In genomic region chr17:10699861-10700260, GRCh38 we compare ENCODE assay signal across 13 cellular contexts. TPM values are rescaled to one million over a fixed set of nuclear protein-coding genes. Genes with fewer than 3 reads are reported as not detected.
DNase-seq lines count a peak whose midpoint lies in the region; ATAC-seq, FAIRE-seq and TF ChIP-seq lines count a peak whose summit lies in the region.
"Had no signal": no experiment of that assay in that cellular context is flagged by ENCODE, and none has a peak within 500 bp of the region (broad histone marks: within the 10 kb centered on the region; RNA-seq: fewer than 3 reads in every experiment).

No MANE protein-coding gene starts in this region.

- DNase-seq in GM12891 (ENCODE audit: insufficient read length, low spot score) (no peak), lung microvascular endothelial cell (ENCODE audit: low read depth in 2 of 2) (peak; percentile 2 to 27), HepG2 (ENCODE audit: low spot score) (no peak), NCI-H1436 (lab: John Stamatoyannopoulos, UW) (no peak), NCI-H748 treated with DMSO at 0.1 percent for 48 hours (lab: John Stamatoyannopoulos, UW) (no peak), NCI-H2081 (lab: John Stamatoyannopoulos, UW) (no peak)
- DNase-seq in activated CD8-positive, alpha-beta T cell treated with anti-CD3 and anti-CD28 coated beads, Interleukin-2, amount 10 ng/mL, durations not matched to agents 7 days and 5 days = peak; percentile 41
- DNase-seq: aorta, right cardiac atrium, uterus had no signal

- H3K4me1 Mint-ChIP-seq in activated CD8-positive, alpha-beta T cell treated with anti-CD3 and anti-CD28 coated beads, Interleukin-2, amount 10 ng/mL, durations not matched to agents 7 days and 5 days (ENCODE audit: low read depth) = peaks cover 54% of the 10 kb centered on the region

- H3K27me3 ChIP-seq in BLaER1 (no peaks in the 10 kb centered on the region), HepG2 (ENCODE audit: control insufficient read depth in 1 of 2, insufficient read depth in 2 of 2, low read length in 2 of 2) (no peaks in the 10 kb centered on the region; a peak in 1 of 5 replicates)
- H3K27me3 ChIP-seq: uterus had no signal

- H4K20me1 ChIP-seq in BLaER1 = peaks cover 37% of the 10 kb centered on the region
- H4K20me1 ChIP-seq in HepG2 (ENCODE audit: insufficient read depth, low read length) = no peaks in the 10 kb centered on the region

- peak; percentile 56 for FAIRE-seq in GM12891 (lab: Jason Lieb, UNC)
- no peak for FAIRE-seq in HepG2 (lab: Jason Lieb, UNC)

- H3K36me3 Mint-ChIP-seq in activated CD8-positive, alpha-beta T cell treated with anti-CD3 and anti-CD28 coated beads, Interleukin-2, amount 10 ng/mL, durations not matched to agents 7 days and 5 days (ENCODE audit: low read depth) = peaks cover 42% of the 10 kb centered on the region

- peak overlapping the region; percentile 98 for H3K4me3 ChIP-seq in BLaER1
- H3K4me3 ChIP-seq in HepG2 (replicated peaks in 1 of 3; ENCODE audit: insufficient read depth in 1 of 3, low read depth in 2 of 3, low read length in 3 of 3) = no peak overlapping the region
- H3K4me3 ChIP-seq: uterus had no signal

- TF ChIP-seq POLR2A in GM12891 (IDR thresholded peaks at IDR 0.05; ENCODE audit: low read depth, low read length) = no peak
- TF ChIP-seq POLR2A in HepG2 (IDR thresholded peaks at IDR 0.05; ENCODE audit: insufficient read depth in 1 of 2, low read depth in 2 of 2, low read length in 2 of 2) = no peak

- H3K9me3 ChIP-seq in BLaER1 (no peaks in the 10 kb centered on the region), HepG2 (ENCODE audit: low read length) (no peaks in the 10 kb centered on the region)
- H3K9me3 ChIP-seq: uterus had no signal

- BruUV-seq in HepG2 (replicated peaks; lab: Mats Ljungman, UMichigan) = no TSS peak

- peaks cover 26% of the 10 kb centered on the region for H3K79me2 ChIP-seq in HepG2 (ENCODE audit: insufficient read depth, low read length)

- H3K4me1 ChIP-seq in BLaER1 (peaks cover 67% of the 10 kb centered on the region), HepG2 (ENCODE audit: insufficient read depth, low read length) (peaks cover 19% of the 10 kb centered on the region)
- H3K4me1 ChIP-seq: uterus had no signal

- no peak overlapping the region for H2AFZ ChIP-seq in HepG2 (ENCODE audit: low read length)

- peak overlapping the region; percentile 75 for H3K4me3 Mint-ChIP-seq in activated CD8-positive, alpha-beta T cell treated with anti-CD3 and anti-CD28 coated beads, Interleukin-2, amount 10 ng/mL, durations not matched to agents 7 days and 5 days

- peak overlapping the region; percentile 94 for H3K27ac Mint-ChIP-seq in activated CD8-positive, alpha-beta T cell treated with anti-CD3 and anti-CD28 coated beads, Interleukin-2, amount 10 ng/mL, durations not matched to agents 7 days and 5 days

- ATAC-seq in activated CD8-positive, alpha-beta T cell treated with anti-CD3 and anti-CD28 coated beads, Interleukin-2, amount 10 ng/mL, durations not matched to agents 7 days and 5 days = peak; percentile 15
- no peak for ATAC-seq in HepG2
- ATAC-seq: HCT116, Panc1, right cardiac atrium had no signal

- H3K4me2 ChIP-seq in BLaER1 (peak overlapping the region; percentile 89), HepG2 (ENCODE audit: low read depth, low read length) (no peak overlapping the region)

- peaks cover 22% of the 10 kb centered on the region for H3K36me3 ChIP-seq in BLaER1
- peaks cover 3 to 6% of the 10 kb centered on the region in 2 experiments; a peak in 2 of 5 replicates for H3K36me3 ChIP-seq in HepG2 (replicated peaks in 1 of 2; ENCODE audit: control insufficient read depth in 1 of 2, insufficient read depth in 2 of 2, low read length in 2 of 2)
- H3K36me3 ChIP-seq: uterus had no signal

- in situ Hi-C loops in HepG2 (cut with HindIII; ENCODE audit: extremely low pct_ligation_motif_present, low pct_unique_long_range_greater_than_20kb) = no loop called here

- WGBS in HepG2 (ENCODE audit: low lambda C conversion rate) = 100% methylated on average over 1 of the region's 1 CpG

- TF ChIP-seq RAD21 in HepG2 (CRISPR knock-in tag; IDR thresholded peaks at IDR 0.05) = no peak

- TF ChIP-seq EP300 in HepG2 (IDR thresholded peaks at IDR 0.05; ENCODE audit: low read depth in 2 of 2, low read length in 2 of 2) = no peak
- TF ChIP-seq EP300 in HepG2 (CRISPR knock-in tag; IDR thresholded peaks at IDR 0.05; ENCODE audit: borderline replicate concordance) = no peak

- no peaks in the 10 kb centered on the region for H3K9me3 Mint-ChIP-seq in activated CD8-positive, alpha-beta T cell treated with anti-CD3 and anti-CD28 coated beads, Interleukin-2, amount 10 ng/mL, durations not matched to agents 7 days and 5 days (ENCODE audit: insufficient read depth)

- CTCF ChIA-PET in activated CD8-positive, alpha-beta T cell treated with anti-CD3 and anti-CD28 coated beads, Interleukin-2, amount 10 ng/mL, durations not matched to agents 7 days and 5 days (lab: Charles Lee) = interaction anchor here (0.6 to 2.4 kb wide), 5 partner anchors 16 to 82 kb away, joined by 4 to 14 read pairs (median 4); partner anchors contain the start of gene TMEM220
- CTCF ChIA-PET in HepG2 (lab: Yijun Ruan, JAX; ENCODE audit: low intra/inter-chr PET ratio, low total read pairs) = no interaction called here

- POLR2A ChIA-PET in activated CD8-positive, alpha-beta T cell treated with anti-CD3 and anti-CD28 coated beads, Interleukin-2, amount 10 ng/mL, durations not matched to agents 7 days and 5 days (lab: Charles Lee) = no interaction called here
- POLR2A ChIA-PET in HepG2 (lab: Yijun Ruan, JAX) = interaction anchor here (0.8 kb wide), 1 partner anchor 31 kb away, joined by 4 read pairs; no protein-coding TSS in a partner anchor

- H3K27me3 Mint-ChIP-seq in activated CD8-positive, alpha-beta T cell treated with anti-CD3 and anti-CD28 coated beads, Interleukin-2, amount 10 ng/mL, durations not matched to agents 7 days and 5 days (ENCODE audit: low read depth) = no peaks in the 10 kb centered on the region

- H3K27ac ChIP-seq in BLaER1 (peak overlapping the region; percentile 97), HepG2 (ENCODE audit: extremely low read length, insufficient read depth, low read length) (no peak overlapping the region)
- H3K27ac ChIP-seq: uterus had no signal

- intact Hi-C loops in HepG2 (cut with micrococcal nuclease; ENCODE audit: unreplicated experiment) = loop anchor here (5.0 kb wide), 1 partner anchor 32 kb away; the partner anchor contains the start of gene TMEM220

- H3K9ac ChIP-seq in BLaER1 = peak overlapping the region; percentile 96
- H3K9ac ChIP-seq in HepG2 (ENCODE audit: insufficient read depth, low read depth, low read length) = no peak overlapping the region

- TF ChIP-seq CTCF in HepG2 (CRISPR knock-in tag; IDR thresholded peaks at IDR 0.05) = no peak

RNA-seq across cellular contexts. Expression of gene ADPRM, which starts 2.5 kb away (rescaled TPM):
- polyA plus RNA-seq in GM12891 (2012; ENCODE audit: low read depth, missing spikeins) = 11.7 TPM
- total RNA-seq in activated CD8-positive, alpha-beta T cell treated with anti-CD3 and anti-CD28 coated beads, Interleukin-2, amount 10 ng/mL, durations not matched to agents 7 days and 5 days = 10 to 100 TPM; 10.3 to 10.4 TPM
- total RNA-seq in lung microvascular endothelial cell = 10.0 and 10.7 TPM in 2 replicates
- 5.6 and 5.9 TPM in 2 replicates for total RNA-seq in HepG2 (2016; rRNA removed; fragmentation: Illumina TruSeq; extraction: Trizol)
- total RNA-seq in HepG2 (2016; cell fraction: cytosol; rRNA removed; fragmentation: Illumina TruSeq; extraction: Trizol; ENCODE audit: low read depth) = 2.8 and 3.3 TPM in 2 replicates
- total RNA-seq in HepG2 (2016; cell fraction: insoluble cytoplasmic fraction; rRNA removed; fragmentation: Illumina TruSeq; extraction: Trizol) = 4.9 and 6.3 TPM in 2 replicates
- 6.2 and 6.3 TPM in 2 replicates for total RNA-seq in HepG2 (2016; cell fraction: membrane; rRNA removed; fragmentation: Illumina TruSeq; extraction: Trizol)
- 3.9 and 4.2 TPM in 2 replicates for total RNA-seq in HepG2 (2016; cell fraction: nucleus; rRNA removed; fragmentation: Illumina TruSeq; extraction: Trizol)
- polyA plus RNA-seq in HepG2 (2011; rRNA removed) = 7.9 and 10.8 TPM in 2 replicates
- 5.5 and 8.7 TPM in 2 replicates for polyA plus RNA-seq in HepG2 (2011; cell fraction: cytosol; rRNA removed)
- polyA plus RNA-seq in HepG2 (2011; cell fraction: nucleus; rRNA removed) = 2.3 and 3.2 TPM in 2 replicates
- polyA plus RNA-seq in HepG2 (2012) = 10.1 and 12.1 TPM in 2 replicates
- polyA plus RNA-seq in HepG2 (2016; cell fraction: cytosol; fragmentation: Illumina TruSeq; extraction: Trizol; ENCODE audit: low read depth) = 2.8 and 3.1 TPM in 2 replicates
- 6.1 and 6.3 TPM in 2 replicates for polyA plus RNA-seq in HepG2 (2016; cell fraction: insoluble cytoplasmic fraction; fragmentation: Illumina TruSeq; extraction: Trizol; ENCODE audit: low read depth)
- 5.4 and 5.6 TPM in 2 replicates for polyA plus RNA-seq in HepG2 (2016; cell fraction: membrane; fragmentation: Illumina TruSeq; extraction: Trizol; ENCODE audit: low read depth)
- 3.6 and 4.3 TPM in 2 replicates for polyA plus RNA-seq in HepG2 (2016; cell fraction: nucleus; fragmentation: Illumina TruSeq; extraction: Trizol; ENCODE audit: insufficient read depth, low read depth)
- 5.1 and 6.9 TPM in 2 replicates for polyA minus RNA-seq in HepG2 (2011; rRNA and poly(A)+ RNA removed; ENCODE audit: low replicate concordance)
- 3.3 and 4.0 TPM in 2 replicates for polyA minus RNA-seq in HepG2 (2011; cell fraction: cytosol; rRNA and poly(A)+ RNA removed)
- 9.0 and 14.3 TPM in 2 replicates for polyA minus RNA-seq in HepG2 (2011; cell fraction: nucleus; rRNA and poly(A)+ RNA removed)

RNA-seq across cellular contexts. Expression of gene SCO1, which starts 2.5 kb away (rescaled TPM):
- 20.4 TPM for polyA plus RNA-seq in GM12891 (2012; ENCODE audit: low read depth, missing spikeins)
- total RNA-seq in activated CD8-positive, alpha-beta T cell treated with anti-CD3 and anti-CD28 coated beads, Interleukin-2, amount 10 ng/mL, durations not matched to agents 7 days and 5 days = 10 to 100 TPM; 25.8 to 28.0 TPM
- 36.4 and 50.0 TPM in 2 replicates for total RNA-seq in lung microvascular endothelial cell
- 50.3 and 69.5 TPM in 2 replicates for total RNA-seq in HepG2 (2016; rRNA removed; fragmentation: Illumina TruSeq; extraction: Trizol)
- total RNA-seq in HepG2 (2016; cell fraction: cytosol; rRNA removed; fragmentation: Illumina TruSeq; extraction: Trizol; ENCODE audit: low read depth) = 3.1 and 4.2 TPM in 2 replicates
- 51.9 and 71.9 TPM in 2 replicates for total RNA-seq in HepG2 (2016; cell fraction: insoluble cytoplasmic fraction; rRNA removed; fragmentation: Illumina TruSeq; extraction: Trizol)
- 10.6 and 11.3 TPM in 2 replicates for total RNA-seq in HepG2 (2016; cell fraction: membrane; rRNA removed; fragmentation: Illumina TruSeq; extraction: Trizol)
- 32.1 and 34.3 TPM in 2 replicates for total RNA-seq in HepG2 (2016; cell fraction: nucleus; rRNA removed; fragmentation: Illumina TruSeq; extraction: Trizol)
- 11.0 and 11.4 TPM in 2 replicates for polyA plus RNA-seq in HepG2 (2011; rRNA removed)
- 8.5 and 10.4 TPM in 2 replicates for polyA plus RNA-seq in HepG2 (2011; cell fraction: cytosol; rRNA removed)
- polyA plus RNA-seq in HepG2 (2011; cell fraction: nucleus; rRNA removed) = 9.3 and 11.8 TPM in 2 replicates
- polyA plus RNA-seq in HepG2 (2012) = 12.4 and 14.8 TPM in 2 replicates
- polyA plus RNA-seq in HepG2 (2016; cell fraction: cytosol; fragmentation: Illumina TruSeq; extraction: Trizol; ENCODE audit: low read depth) = 4.1 and 4.2 TPM in 2 replicates
- polyA plus RNA-seq in HepG2 (2016; cell fraction: insoluble cytoplasmic fraction; fragmentation: Illumina TruSeq; extraction: Trizol; ENCODE audit: low read depth) = 56.4 and 64.1 TPM in 2 replicates
- polyA plus RNA-seq in HepG2 (2016; cell fraction: membrane; fragmentation: Illumina TruSeq; extraction: Trizol; ENCODE audit: low read depth) = 7.3 TPM in 2 replicates
- 35.9 and 42.3 TPM in 2 replicates for polyA plus RNA-seq in HepG2 (2016; cell fraction: nucleus; fragmentation: Illumina TruSeq; extraction: Trizol; ENCODE audit: insufficient read depth, low read depth)
- polyA minus RNA-seq in HepG2 (2011; rRNA and poly(A)+ RNA removed; ENCODE audit: low replicate concordance) = 15.5 and 28.5 TPM in 2 replicates
- polyA minus RNA-seq in HepG2 (2011; cell fraction: cytosol; rRNA and poly(A)+ RNA removed) = 7.4 and 12.4 TPM in 2 replicates
- polyA minus RNA-seq in HepG2 (2011; cell fraction: nucleus; rRNA and poly(A)+ RNA removed) = 28.8 and 30.6 TPM in 2 replicates

RNA-seq across cellular contexts. Expression of gene TMEM220, which starts 30.0 kb away (rescaled TPM):
- polyA plus RNA-seq in GM12891 (2012; ENCODE audit: low read depth, missing spikeins) = 1.7 TPM
- total RNA-seq in activated CD8-positive, alpha-beta T cell treated with anti-CD3 and anti-CD28 coated beads, Interleukin-2, amount 10 ng/mL, durations not matched to agents 7 days and 5 days = 1 to 10 TPM in 1 of 2 experiments, under 1 TPM in 1; 0.16 to 1.1 TPM
- 1.1 and 2.4 TPM in 2 replicates for total RNA-seq in lung microvascular endothelial cell
- 0.73 and 2.2 TPM in 2 replicates for total RNA-seq in HepG2 (2016; rRNA removed; fragmentation: Illumina TruSeq; extraction: Trizol)
- total RNA-seq in HepG2 (2016; cell fraction: cytosol; rRNA removed; fragmentation: Illumina TruSeq; extraction: Trizol; ENCODE audit: low read depth) = 1.3 and 1.8 TPM in 2 replicates
- 1.7 and 2.0 TPM in 2 replicates for total RNA-seq in HepG2 (2016; cell fraction: insoluble cytoplasmic fraction; rRNA removed; fragmentation: Illumina TruSeq; extraction: Trizol)
- 1.8 and 2.3 TPM in 2 replicates for total RNA-seq in HepG2 (2016; cell fraction: membrane; rRNA removed; fragmentation: Illumina TruSeq; extraction: Trizol)
- total RNA-seq in HepG2 (2016; cell fraction: nucleus; rRNA removed; fragmentation: Illumina TruSeq; extraction: Trizol) = 1.0 and 1.6 TPM in 2 replicates
- polyA plus RNA-seq in HepG2 (2011; rRNA removed) = 1.3 and 1.8 TPM in 2 replicates
- 0.56 and 1.4 TPM in 2 replicates for polyA plus RNA-seq in HepG2 (2011; cell fraction: cytosol; rRNA removed)
- polyA plus RNA-seq in HepG2 (2011; cell fraction: nucleus; rRNA removed) = 0.87 and 1.0 TPM in 2 replicates
- polyA plus RNA-seq in HepG2 (2012) = 1.2 and 3.6 TPM in 2 replicates
- polyA plus RNA-seq in HepG2 (2016; cell fraction: cytosol; fragmentation: Illumina TruSeq; extraction: Trizol; ENCODE audit: low read depth) = 2.8 and 3.3 TPM in 2 replicates
- 1.4 and 2.6 TPM in 2 replicates for polyA plus RNA-seq in HepG2 (2016; cell fraction: insoluble cytoplasmic fraction; fragmentation: Illumina TruSeq; extraction: Trizol; ENCODE audit: low read depth)
- polyA plus RNA-seq in HepG2 (2016; cell fraction: membrane; fragmentation: Illumina TruSeq; extraction: Trizol; ENCODE audit: low read depth) = 1.4 and 1.9 TPM in 2 replicates
- 2.5 and 5.7 TPM in 2 replicates for polyA plus RNA-seq in HepG2 (2016; cell fraction: nucleus; fragmentation: Illumina TruSeq; extraction: Trizol; ENCODE audit: insufficient read depth, low read depth)
- polyA minus RNA-seq in HepG2 (2011; rRNA and poly(A)+ RNA removed; ENCODE audit: low replicate concordance) = 0.50 TPM in 1 of 2 replicates, not detected in the other
- 0.26 and 1.3 TPM in 2 replicates for polyA minus RNA-seq in HepG2 (2011; cell fraction: cytosol; rRNA and poly(A)+ RNA removed)
- polyA minus RNA-seq in HepG2 (2011; cell fraction: nucleus; rRNA and poly(A)+ RNA removed) = 0.64 and 1.4 TPM in 2 replicates

RNA-seq across cellular contexts. Expression of gene MYH3, which starts 42.8 kb away (rescaled TPM):
- polyA plus RNA-seq in GM12891 (2012; ENCODE audit: low read depth, missing spikeins) = 1.2 TPM
- 1 to 10 TPM; 2.3 to 3.2 TPM for total RNA-seq in activated CD8-positive, alpha-beta T cell treated with anti-CD3 and anti-CD28 coated beads, Interleukin-2, amount 10 ng/mL, durations not matched to agents 7 days and 5 days
- total RNA-seq in lung microvascular endothelial cell (0.22 and 0.40 TPM in 2 replicates), HepG2 (2016; rRNA removed; fragmentation: Illumina TruSeq; extraction: Trizol) (1.6 and 4.5 TPM in 2 replicates)
- total RNA-seq in HepG2 (2016; cell fraction: cytosol; rRNA removed; fragmentation: Illumina TruSeq; extraction: Trizol; ENCODE audit: low read depth) = 0.97 and 2.0 TPM in 2 replicates
- total RNA-seq in HepG2 (2016; cell fraction: insoluble cytoplasmic fraction; rRNA removed; fragmentation: Illumina TruSeq; extraction: Trizol) = 2.4 and 4.8 TPM in 2 replicates
- 0.59 and 2.3 TPM in 2 replicates for total RNA-seq in HepG2 (2016; cell fraction: membrane; rRNA removed; fragmentation: Illumina TruSeq; extraction: Trizol)
- 6.7 and 8.5 TPM in 2 replicates for total RNA-seq in HepG2 (2016; cell fraction: nucleus; rRNA removed; fragmentation: Illumina TruSeq; extraction: Trizol)
- 2.5 and 4.3 TPM in 2 replicates for polyA plus RNA-seq in HepG2 (2011; rRNA removed)
- polyA plus RNA-seq in HepG2 (2011; cell fraction: cytosol; rRNA removed) = 0.53 and 0.67 TPM in 2 replicates
- polyA plus RNA-seq in HepG2 (2011; cell fraction: nucleus; rRNA removed) = 11.9 and 14.9 TPM in 2 replicates
- polyA plus RNA-seq in HepG2 (2012) = 5.1 and 5.5 TPM in 2 replicates
- polyA plus RNA-seq in HepG2 (2016; cell fraction: cytosol; fragmentation: Illumina TruSeq; extraction: Trizol; ENCODE audit: low read depth) = 0.67 and 0.83 TPM in 2 replicates
- polyA plus RNA-seq in HepG2 (2016; cell fraction: insoluble cytoplasmic fraction; fragmentation: Illumina TruSeq; extraction: Trizol; ENCODE audit: low read depth) = 1.8 and 2.2 TPM in 2 replicates
- polyA plus RNA-seq in HepG2 (2016; cell fraction: membrane; fragmentation: Illumina TruSeq; extraction: Trizol; ENCODE audit: low read depth) = 0.50 and 0.54 TPM in 2 replicates
- polyA plus RNA-seq in HepG2 (2016; cell fraction: nucleus; fragmentation: Illumina TruSeq; extraction: Trizol; ENCODE audit: insufficient read depth, low read depth) = 23.0 and 26.3 TPM in 2 replicates
- polyA minus RNA-seq in HepG2 (2011; rRNA and poly(A)+ RNA removed; ENCODE audit: low replicate concordance) = 1.3 and 1.7 TPM in 2 replicates
- 0.70 TPM in 1 of 2 replicates, not detected in the other for polyA minus RNA-seq in HepG2 (2011; cell fraction: cytosol; rRNA and poly(A)+ RNA removed)
- polyA minus RNA-seq in HepG2 (2011; cell fraction: nucleus; rRNA and poly(A)+ RNA removed) = 5.0 and 5.2 TPM in 2 replicates

Comparison
In these comparisons a context has a peak if more than half of its experiments do, and no peak if none do; other contexts are left out.
1. DNase-seq: peak in activated CD8-positive, alpha-beta T cell treated with anti-CD3 and anti-CD28 coated beads, Interleukin-2, amount 10 ng/mL, durations not matched to agents 7 days and 5 days (single experiment) and lung microvascular endothelial cell (2 of 2); none in GM12891 (single experiment), HepG2 (single experiment), NCI-H1436 (single experiment), NCI-H748 treated with DMSO at 0.1 percent for 48 hours (single experiment) and NCI-H2081 (0 of 2).